In genomic region chr16:11670171-11671131, GRCh38 we compare ENCODE assay signal across 8 cellular contexts. TPM values are rescaled to one million over a fixed set of nuclear protein-coding genes. Genes with fewer than 3 reads are reported as not detected.
DNase-seq lines count a peak whose midpoint lies in the region; ATAC-seq and TF ChIP-seq lines count a peak whose summit lies in the region.

No MANE protein-coding gene starts in this region.

- H2BK20ac ChIP-seq in IMR-90 (ENCODE audit: low read depth, low read length): no peak overlapping the region

- no peak overlapping the region for H2BK120ac ChIP-seq in IMR-90 (ENCODE audit: low read depth, low read length)

- DNase-seq in IMR-90 (no peak), dorsolateral prefrontal cortex (peak in 4 of 10 donors; percentile 51 to 81 (median 65)), sigmoid colon (no peak), epidermal melanocyte (ENCODE audit: insufficient read length, low spot score) (no peak), activated gamma-delta T cell (lab: John Stamatoyannopoulos, UW) (no peak), NCI-H2107 treated with DMSO at 0.1 percent for 48 hours (lab: John Stamatoyannopoulos, UW; ENCODE audit: unreplicated experiment) (no peak), brain microvascular endothelial cell (no peak)

- H3K27me3 ChIP-seq in IMR-90 (ENCODE audit: control insufficient read depth, insufficient read depth, low read length) (no peaks in the 10 kb centered on the region), dorsolateral prefrontal cortex (no peaks in the 10 kb centered on the region), sigmoid colon (no peaks in the 10 kb centered on the region), brain microvascular endothelial cell (replicated peaks) (no peaks in the 10 kb centered on the region)

- intact Hi-C loops in IMR-90 (cut with micrococcal nuclease) (no loop called here), dorsolateral prefrontal cortex (cut with DNase I) (no loop called here), sigmoid colon (cut with DNase I) (loop anchor here (5.0 to 10.0 kb wide), 2 partner anchors 42 to 124 kb away; partner anchors contain the start of gene ZC3H7A)

- 81% methylated on average over 9 of the region's 27 CpGs; no CpG with 5 or more reads in 1 of the 2 experiments for WGBS in IMR-90 (ENCODE audit: extremely low coverage in 2 of 2, insufficient read length in 1 of 2), 2 experiments
- WGBS in sigmoid colon, 2 donors: 59 to 80% methylated on average over 27 of the region's 27 CpGs

- no peak overlapping the region for H3K23ac ChIP-seq in IMR-90 (ENCODE audit: low read depth, low read length)

- no peak overlapping the region for H3K9ac ChIP-seq in IMR-90 (ENCODE audit: low read depth, low read length)

- H2BK5ac ChIP-seq in IMR-90 (ENCODE audit: low read depth, low read length, poor library complexity, severe bottlenecking): no peak overlapping the region

- no peak overlapping the region for H3K27ac ChIP-seq in IMR-90 (ENCODE audit: insufficient read depth, low read length)
- H3K27ac ChIP-seq in dorsolateral prefrontal cortex: peak overlapping the region in 57 of 59 donors; percentile 20 to 94 (median 82)
- peak overlapping the region; percentile 74 to 84 (median 78) for H3K27ac ChIP-seq in sigmoid colon
- no peak overlapping the region for H3K27ac ChIP-seq in brain microvascular endothelial cell

- no peak overlapping the region for H4K8ac ChIP-seq in IMR-90 (ENCODE audit: low read depth in 2 of 2, low read length in 2 of 2)

- H3K36me3 ChIP-seq in IMR-90 (ENCODE audit: control insufficient read depth, insufficient read depth, low read length): peaks cover 7% of the 10 kb centered on the region; the same call in 1 of the 2 replicates
- no peaks in the 10 kb centered on the region for H3K36me3 ChIP-seq in sigmoid colon
- no peaks in the 10 kb centered on the region for H3K36me3 ChIP-seq in brain microvascular endothelial cell (replicated peaks)

- no peak for TF ChIP-seq EP300 in sigmoid colon (IDR thresholded peaks at IDR 0.05)

- peaks cover 64% of the 10 kb centered on the region for H4K20me1 ChIP-seq in IMR-90 (ENCODE audit: insufficient read depth, low read length)

- TF ChIP-seq RAD21 in IMR-90 (IDR thresholded peaks at IDR 0.05; ENCODE audit: low read length): no peak

- TF ChIP-seq POLR2A in IMR-90 (IDR thresholded peaks at IDR 0.05; ENCODE audit: low read depth, low read length) (no peak), sigmoid colon (IDR thresholded peaks at IDR 0.05) (no peak)

- dilution Hi-C loops in IMR-90 (cut with HindIII; ENCODE audit: low sequenced_read_pairs, unreplicated experiment): no loop called here

- no peak overlapping the region for H2AK9ac ChIP-seq in IMR-90 (replicated peaks; ENCODE audit: low read depth, low read length, poor library complexity)

- H3K79me1 ChIP-seq in IMR-90 (ENCODE audit: low read depth in 1 of 2, low read length in 2 of 2): peaks cover 3 to 65% of the 10 kb centered on the region in 2 experiments; a peak in 3 of 4 replicates

- H3K4me3 ChIP-seq in IMR-90 (ENCODE audit: insufficient read depth, low read depth, low read length): no peak overlapping the region; the same call in 1 of the 2 replicates
- peak overlapping the region; percentile 37 to 95 (median 86) for H3K4me3 ChIP-seq in dorsolateral prefrontal cortex
- H3K4me3 ChIP-seq in sigmoid colon: peak overlapping the region in 3 of 4 donors; percentile 97 to 100 (median 99)
- H3K4me3 ChIP-seq in brain microvascular endothelial cell (ENCODE audit: low read depth, low read length): no peak overlapping the region

- no peak overlapping the region for H3K56ac ChIP-seq in IMR-90 (ENCODE audit: extremely low read depth, insufficient read depth, low read length)

- H3K4me1 ChIP-seq in IMR-90 (ENCODE audit: control insufficient read depth, insufficient read depth, low read length) (peaks cover 15% of the 10 kb centered on the region), sigmoid colon (peaks cover 0 to 72% (median 65%) of the 10 kb centered on the region in 4 donors)

- H3K4me2 ChIP-seq in IMR-90 (ENCODE audit: low read depth, low read length): peak overlapping the region; percentile 98; the same call in 1 of the 2 replicates

- peaks cover 18% of the 10 kb centered on the region for H3K9me1 ChIP-seq in IMR-90 (ENCODE audit: insufficient read depth, low read length)

- H2AK5ac ChIP-seq in IMR-90 (ENCODE audit: low read depth, low read length): no peak overlapping the region; the same call in 1 of the 2 replicates

- peak overlapping the region; percentile 26 for H3K4ac ChIP-seq in IMR-90 (ENCODE audit: low read depth, low read length)

- CTCF ChIA-PET in IMR-90 (lab: Yijun Ruan, JAX): no interaction called here

- no peak overlapping the region for H3K18ac ChIP-seq in IMR-90 (ENCODE audit: low read depth, low read length)

- ATAC-seq in GM18498 (IDR thresholded peaks at IDR 0.05; ENCODE audit: unreplicated experiment) (peak; percentile 26), IMR-90 (ENCODE audit: low read depth) (no peak)

- peak overlapping the region; percentile 66 for H2AFZ ChIP-seq in IMR-90 (replicated peaks; ENCODE audit: low read length, poor library complexity)

- no peak overlapping the region for H3K14ac ChIP-seq in IMR-90 (replicated peaks; ENCODE audit: low read depth, low read length)

- no peak overlapping the region for H2BK15ac ChIP-seq in IMR-90 (ENCODE audit: low read depth, low read length)

- H4K5ac ChIP-seq in IMR-90 (ENCODE audit: low read depth, low read length): no peak overlapping the region

- no TSS peak for BruUV-seq in IMR-90 (replicated peaks; lab: Mats Ljungman, UMichigan)

- in situ Hi-C loops in IMR-90 (cut with MboI; ENCODE audit: low sequenced_read_pairs) (no loop called here), brain microvascular endothelial cell (cut with HindIII; ENCODE audit: low pct_ligation_motif_present, low sequenced_read_pairs) (no loop called here)

- no peak overlapping the region for H4K91ac ChIP-seq in IMR-90 (ENCODE audit: insufficient read depth, low read depth, low read length)

- POLR2A ChIA-PET in IMR-90 (lab: Charles Lee; ENCODE audit: unreplicated experiment): no interaction called here

- H3K9me3 ChIP-seq in IMR-90 (ENCODE audit: control insufficient read depth, insufficient read depth, low read length) (no peaks in the 10 kb centered on the region), sigmoid colon (no peaks in the 10 kb centered on the region)

- TF ChIP-seq CTCF in IMR-90 (conservative IDR thresholded peaks at IDR 0.05; ENCODE audit: low read depth, low read length): no peak
- TF ChIP-seq CTCF in dorsolateral prefrontal cortex (IDR thresholded peaks at IDR 0.05 in 54 of 56, conservative IDR thresholded peaks at IDR 0.05 in 2 of 56; ENCODE audit: low read depth in 1 of 56, partially characterized antibody in 56 of 56): no peak
- TF ChIP-seq CTCF in sigmoid colon (IDR thresholded peaks at IDR 0.05): no peak
- TF ChIP-seq CTCF in brain microvascular endothelial cell (IDR thresholded peaks at IDR 0.05; ENCODE audit: low read depth, low read length, missing control alignments): no peak

TF ChIP-seq in IMR-90, 13 proteins besides CTCF, POLR2A, EP300 and RAD21:
- TF ChIP-seq MAZ (IDR thresholded peaks at IDR 0.05; ENCODE audit: borderline replicate concordance, low read depth, low read length) (no peak), CEBPB (IDR thresholded peaks at IDR 0.05; ENCODE audit: low read depth, low read length) (no peak)

RNA-seq across cellular contexts. Expression of gene SNN, which starts 2.2 kb away (rescaled TPM):
- total RNA-seq in IMR-90 (2012; rRNA removed) (8.6 and 10.0 TPM in 2 replicates), dorsolateral prefrontal cortex (100 to 1,000 TPM in 118 of 120 experiments, 10 to 100 TPM in 2; 90.3 to 278 (median 166) TPM), sigmoid colon (10 to 100 TPM; 10.8 to 15.3 (median 13.5) TPM)
- polyA plus RNA-seq in IMR-90 (2012; rRNA removed) (11.8 and 13.0 TPM in 2 replicates), sigmoid colon (10 to 100 TPM in 1 of 3 donors, 1 to 10 TPM in 2; 5.1 to 14.4 (median 6.0) TPM)
- 9.3 and 14.5 TPM in 2 replicates for polyA plus RNA-seq in IMR-90 (2012; cell fraction: cytosol; rRNA removed)
- polyA plus RNA-seq in IMR-90 (2012; cell fraction: nucleus; rRNA removed; ENCODE audit: low replicate concordance): 7.9 and 13.2 TPM in 2 replicates

Comparison
In these comparisons a context has a peak if more than half of its experiments do, and no peak if none do; other contexts are left out.
1. H3K27ac ChIP-seq: peak in dorsolateral prefrontal cortex (57 of 59) and sigmoid colon (4 of 4); none in IMR-90 (single experiment) and brain microvascular endothelial cell (single experiment).
2. H3K4me3 ChIP-seq: peak in dorsolateral prefrontal cortex (59 of 59) and sigmoid colon (3 of 4); none in IMR-90 (single experiment) and brain microvascular endothelial cell (single experiment).